8 cellular contexts compared by ENCODE assay signal in genomic region chr15:98649621-98649995, GRCh38. TPM values are rescaled to one million over a fixed set of nuclear protein-coding genes. Genes with fewer than 3 reads are reported as not detected.
DNase-seq lines count a peak whose midpoint lies in the region; ATAC-seq and TF ChIP-seq lines count a peak whose summit lies in the region.

No MANE protein-coding gene starts in this region.

- H3K9me3 Mint-ChIP-seq in CD4-positive, alpha-beta memory T cell: peaks cover 0 to 9% (median 2%) of the 10 kb centered on the region in 8 donors
- no peaks in the 10 kb centered on the region for H3K9me3 Mint-ChIP-seq in activated T-cell treated with anti-CD3 and anti-CD28 coated beads, Interleukin-2, amount 50 U/mL, for 4 hours

- peaks cover 52% of the 10 kb centered on the region for H3K79me2 ChIP-seq in fibroblast of lung (ENCODE audit: control insufficient read depth, insufficient read depth, low read length)
- H3K79me2 ChIP-seq in neural cell (replicated peaks; ENCODE audit: insufficient read depth, low read length): peaks cover 53% of the 10 kb centered on the region

- peak overlapping the region in 1 of 2 donors; percentile 47 for H3K4me3 ChIP-seq in CD4-positive, alpha-beta memory T cell (ENCODE audit: low read length in 2 of 2)
- H3K4me3 ChIP-seq in fibroblast of lung (replicated peaks in 1 of 4; ENCODE audit: control extremely low read depth in 1 of 4, insufficient read depth in 1 of 4, low read depth in 3 of 4, low read length in 4 of 4) (peak overlapping the region; percentile 86 to 92 (median 88)), neural cell (ENCODE audit: low read length) (peak overlapping the region; percentile 95), upper lobe of right lung (peak overlapping the region; percentile 91)

- H3K9me3 ChIP-seq in CD4-positive, alpha-beta memory T cell (ENCODE audit: control insufficient read depth in 1 of 2, low read length in 2 of 2): no peaks in the 10 kb centered on the region
- H3K9me3 ChIP-seq in fibroblast of lung (ENCODE audit: control insufficient read depth, insufficient read depth, low read depth, low read length) (no peaks in the 10 kb centered on the region), neural cell (ENCODE audit: low read length) (no peaks in the 10 kb centered on the region), upper lobe of right lung (no peaks in the 10 kb centered on the region)

- H3K4me1 Mint-ChIP-seq in CD4-positive, alpha-beta memory T cell: peaks cover 17 to 37% (median 29%) of the 10 kb centered on the region in 4 donors
- peaks cover 39% of the 10 kb centered on the region for H3K4me1 Mint-ChIP-seq in activated T-cell treated with anti-CD3 and anti-CD28 coated beads, Interleukin-2, amount 50 U/mL, for 4 hours (ENCODE audit: low read depth)

- peak overlapping the region; percentile 66 to 83 (median 78) for H3K4me3 Mint-ChIP-seq in CD4-positive, alpha-beta memory T cell
- peak overlapping the region; percentile 77 for H3K4me3 Mint-ChIP-seq in activated T-cell treated with anti-CD3 and anti-CD28 coated beads, Interleukin-2, amount 50 U/mL, for 4 hours

- H4K20me1 ChIP-seq in fibroblast of lung (ENCODE audit: control insufficient read depth, extremely low read depth, insufficient read depth, low read length): no peaks in the 10 kb centered on the region
- H4K20me1 ChIP-seq in neural cell (ENCODE audit: insufficient read depth): peaks cover 31% of the 10 kb centered on the region

- peaks cover 19 to 24% of the 10 kb centered on the region in 2 donors for H3K27me3 Mint-ChIP-seq in CD4-positive, alpha-beta memory T cell
- peaks cover 37% of the 10 kb centered on the region for H3K27me3 Mint-ChIP-seq in activated T-cell treated with anti-CD3 and anti-CD28 coated beads, Interleukin-2, amount 50 U/mL, for 4 hours (ENCODE audit: low read depth)

- DNase-seq in CD4-positive, alpha-beta memory T cell: peak; percentile 22 to 49 (median 30)
- DNase-seq in M059J (ENCODE audit: low read depth) (peak; percentile 31), fibroblast of lung (ENCODE audit: low read depth in 2 of 2) (peak; percentile 20 to 34), upper lobe of right lung (peak; percentile 72), mesenteric fat pad (ENCODE audit: low spot score) (no peak)
- DNase-seq in activated T-cell treated with anti-CD3 and anti-CD28 coated beads, Interleukin-2, amount 50 U/mL, for 4 hours: peak; percentile 56

- peak overlapping the region; percentile 76 for H3K4me2 ChIP-seq in fibroblast of lung (ENCODE audit: extremely low read depth, insufficient read depth, low read length)
- no peak overlapping the region for H3K4me2 ChIP-seq in neural cell (ENCODE audit: low read length)

- no peak for ATAC-seq in activated T-cell treated with anti-CD3 and anti-CD28 coated beads, Interleukin-2, amount 50 U/mL, for 4 hours
- ATAC-seq in upper lobe of right lung: no peak
- no peak for ATAC-seq in GM21423 (IDR thresholded peaks at IDR 0.05; ENCODE audit: unreplicated experiment)

- H3K36me3 ChIP-seq in CD4-positive, alpha-beta memory T cell (ENCODE audit: insufficient read depth, low read length): no peaks in the 10 kb centered on the region
- H3K36me3 ChIP-seq in fibroblast of lung (ENCODE audit: control insufficient read depth, insufficient read depth, low read length): no peaks in the 10 kb centered on the region
- H3K36me3 ChIP-seq in neural cell (ENCODE audit: insufficient read depth, low read length): no peaks in the 10 kb centered on the region
- H3K36me3 ChIP-seq in upper lobe of right lung: no peaks in the 10 kb centered on the region

- peaks cover 23% of the 10 kb centered on the region for H3K4me1 ChIP-seq in CD4-positive, alpha-beta memory T cell (ENCODE audit: insufficient read depth, low read length)
- H3K4me1 ChIP-seq in fibroblast of lung (ENCODE audit: control insufficient read depth, extremely low read depth, insufficient read depth, low read length): peaks cover 9% of the 10 kb centered on the region
- peaks cover 22% of the 10 kb centered on the region for H3K4me1 ChIP-seq in upper lobe of right lung

- peaks cover 14% of the 10 kb centered on the region for H3K27me3 ChIP-seq in CD4-positive, alpha-beta memory T cell (ENCODE audit: insufficient read depth, low read length)
- H3K27me3 ChIP-seq in fibroblast of lung (ENCODE audit: control insufficient read depth, insufficient read depth, low read length): peaks cover 2% of the 10 kb centered on the region
- H3K27me3 ChIP-seq in neural cell (ENCODE audit: insufficient read depth, low read depth, low read length): no peaks in the 10 kb centered on the region
- H3K27me3 ChIP-seq in upper lobe of right lung: peaks cover 10% of the 10 kb centered on the region

- H3K9ac ChIP-seq in fibroblast of lung (ENCODE audit: insufficient read depth, low read length) (peak overlapping the region; percentile 77), neural cell (ENCODE audit: low read length) (peak overlapping the region; percentile 75)

- peak in 1 of 2 donors; percentile 30 for TF ChIP-seq CTCF in fibroblast of lung (conservative IDR thresholded peaks at IDR 0.05 in 1 of 2, IDR thresholded peaks at IDR 0.05 in 1 of 2; ENCODE audit: low read depth in 1 of 2, low read length in 2 of 2)
- no peak for TF ChIP-seq CTCF in neural cell (IDR thresholded peaks at IDR 0.05; ENCODE audit: poor library complexity, severe bottlenecking)
- peak; percentile 30 for TF ChIP-seq CTCF in upper lobe of right lung (IDR thresholded peaks at IDR 0.05)

- no peak overlapping the region for H3K27ac ChIP-seq in CD4-positive, alpha-beta memory T cell (ENCODE audit: low read depth, low read length)
- H3K27ac ChIP-seq in fibroblast of lung (ENCODE audit: insufficient read depth, low read length) (peak overlapping the region; percentile 84), neural cell (ENCODE audit: low read length) (no peak overlapping the region), upper lobe of right lung (peak overlapping the region; percentile 84)

- no peaks in the 10 kb centered on the region for H3K9me2 ChIP-seq in neural cell (ENCODE audit: insufficient read depth, low read length)

- no peak for TF ChIP-seq RAD21 in neural cell (conservative IDR thresholded peaks at IDR 0.05)

- POLR2A ChIA-PET in CD4-positive, alpha-beta memory T cell (lab: Charles Lee; ENCODE audit: partially characterized antibody): interaction anchor here (1.0 to 1.5 kb wide), 2 partner anchors 8 to 207 kb away, joined by 3 to 4 read pairs; no protein-coding TSS in a partner anchor

- H2AFZ ChIP-seq in fibroblast of lung (ENCODE audit: low read length) (no peak overlapping the region), neural cell (ENCODE audit: low read depth, low read length) (no peak overlapping the region)

- H3F3A ChIP-seq in neural cell (ENCODE audit: insufficient read depth, low read length, poor library complexity, severe bottlenecking): peaks cover 2% of the 10 kb centered on the region

- H3K36me3 Mint-ChIP-seq in CD4-positive, alpha-beta memory T cell: peaks cover 0 to 9% of the 10 kb centered on the region in 2 donors
- no peaks in the 10 kb centered on the region for H3K36me3 Mint-ChIP-seq in activated T-cell treated with anti-CD3 and anti-CD28 coated beads, Interleukin-2, amount 50 U/mL, for 4 hours (ENCODE audit: insufficient read depth)

- no peak for TF ChIP-seq EP300 in neural cell (conservative IDR thresholded peaks at IDR 0.05; ENCODE audit: poor library complexity, severe bottlenecking)

- intact Hi-C loops in CD4-positive, alpha-beta memory T cell (cut with micrococcal nuclease): loop anchor here (5.0 kb wide), 3 partner anchors 47 to 1953 kb away; partner anchors contain the start of genes ASB7, LINS1 and LRRC28
- intact Hi-C loops in upper lobe of right lung (cut with DNase I): no loop called here

- peak overlapping the region in 2 of 7 donors; percentile 15 to 67 for H3K27ac Mint-ChIP-seq in CD4-positive, alpha-beta memory T cell

- CTCF ChIA-PET in CD4-positive, alpha-beta memory T cell (lab: Charles Lee; ENCODE audit: partially characterized antibody): interaction anchor here (3.2 kb wide), 1 partner anchor 206 kb away, joined by 11 read pairs; no protein-coding TSS in a partner anchor

TF ChIP-seq in neural cell, 6 proteins besides CTCF, POLR2A, EP300 and RAD21:
- TF ChIP-seq POLR2AphosphoS5 (IDR thresholded peaks at IDR 0.05) (peak; percentile 5), REST (IDR thresholded peaks at IDR 0.05; ENCODE audit: borderline replicate concordance) (no peak), SMC3 (conservative IDR thresholded peaks at IDR 0.05; ENCODE audit: poor library complexity) (peak; percentile 18)

RNA-seq across cellular contexts. Expression of gene IGF1R, which starts 1.3 kb away (rescaled TPM):
- 10 to 100 TPM; 47.2 to 49.2 TPM for total RNA-seq in CD4-positive, alpha-beta memory T cell
- polyA plus RNA-seq in CD4-positive, alpha-beta memory T cell: 1 to 10 TPM in 1 of 2 donors, under 1 TPM in 1; 0.45 to 3.0 TPM
- 4.9 and 8.1 TPM in 2 replicates for total RNA-seq in M059J (2014; rRNA removed; shearing (Covaris generic))
- 10 to 100 TPM; 16.7 to 28.6 (median 25.1) TPM for total RNA-seq in activated T-cell treated with anti-CD3 and anti-CD28 coated beads, Interleukin-2, amount 50 U/mL, for 4 hours
- total RNA-seq in fibroblast of lung (16.7 and 28.6 TPM in 2 replicates), upper lobe of right lung (40.0 TPM), mesenteric fat pad (29.2 TPM)
- polyA plus RNA-seq in fibroblast of lung (12.8 and 14.6 TPM in 2 replicates), neural cell (10.9 and 12.3 TPM in 2 replicates)
- polyA plus RNA-seq in fibroblast of lung (2012): 16.0 and 27.0 TPM in 2 replicates
- polyA minus RNA-seq in fibroblast of lung (ENCODE audit: low replicate concordance) (123 and 128 TPM in 2 replicates), neural cell (61.8 and 74.4 TPM in 2 replicates)

Comparison
In these comparisons a context has a peak if more than half of its experiments do, and no peak if none do; other contexts are left out.
1. H3K27ac ChIP-seq: peak in fibroblast of lung (single experiment) and upper lobe of right lung (single experiment); none in CD4-positive, alpha-beta memory T cell (single experiment) and neural cell (single experiment).